Comparison of ENCODE assay signal across 8 cellular contexts in the genomic region with DNA sequence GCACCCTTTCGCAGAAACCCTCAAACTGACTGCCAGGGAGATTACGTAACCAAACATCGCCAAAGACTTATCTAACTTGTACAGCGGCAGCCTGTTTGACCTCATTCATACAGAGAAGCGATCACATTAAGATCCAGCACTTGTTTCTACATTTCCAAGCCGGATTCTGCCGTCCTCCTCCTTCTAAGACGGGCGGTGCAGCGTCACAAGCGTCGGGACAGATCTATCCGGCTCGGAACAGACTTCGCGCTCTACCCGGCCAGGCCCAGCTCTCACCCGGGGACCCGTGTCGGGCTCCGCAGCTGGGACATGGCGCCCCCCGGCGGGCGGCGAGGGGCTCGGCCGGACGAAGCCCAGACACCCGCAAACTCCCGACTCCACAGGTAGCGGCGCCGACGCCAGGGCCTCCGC. TPM values are rescaled to one million over a fixed set of nuclear protein-coding genes. Genes with fewer than 3 reads are reported as not detected.
DNase-seq lines count a peak whose midpoint lies in the region; ATAC-seq, FAIRE-seq and TF ChIP-seq lines count a peak whose summit lies in the region.

No MANE protein-coding gene starts in this region.

- no peaks in the 10 kb centered on the region for H3K27me3 ChIP-seq in BJ (ENCODE audit: control insufficient read depth, insufficient read depth, low read length)
- H3K27me3 ChIP-seq in ectodermal cell (ENCODE audit: control insufficient read depth, insufficient read depth, low read length, poor library complexity, severe bottlenecking) = no peaks in the 10 kb centered on the region
- H3K27me3 ChIP-seq in lung (ENCODE audit: control insufficient read depth, insufficient read depth) = no peaks in the 10 kb centered on the region

- intact Hi-C loops in activated CD8-positive, alpha-beta T cell treated with anti-CD3 and anti-CD28 coated beads for 36 hours (cut with micrococcal nuclease) = loop anchor here (2.0 to 5.0 kb wide), 3 partner anchors 35 to 265 kb away; a partner anchor contains a TSS

- H3K9me3 ChIP-seq in ectodermal cell (ENCODE audit: control insufficient read depth, low read length) (no peaks in the 10 kb centered on the region), lung (ENCODE audit: control insufficient read depth in 2 of 2, insufficient read depth in 1 of 2, low read length in 1 of 2) (no peaks in the 10 kb centered on the region)

- ATAC-seq in HG03432 (IDR thresholded peaks at IDR 0.05; ENCODE audit: unreplicated experiment) (peak; percentile 73), lung (ENCODE audit: insufficient read depth, low FRiP score) (peak; percentile 75)
- ATAC-seq in activated CD8-positive, alpha-beta T cell treated with anti-CD3 and anti-CD28 coated beads for 36 hours = peak; percentile 69

- H3K36me3 ChIP-seq in BJ (ENCODE audit: control insufficient read depth, insufficient read depth, low read length) = no peaks in the 10 kb centered on the region
- no peaks in the 10 kb centered on the region for H3K36me3 ChIP-seq in ectodermal cell (ENCODE audit: control insufficient read depth, insufficient read depth, low read length)
- no peaks in the 10 kb centered on the region for H3K36me3 ChIP-seq in lung (ENCODE audit: control insufficient read depth in 2 of 2, insufficient read depth in 2 of 2, low read length in 2 of 2)

- peak overlapping the region; percentile 100 for H3K27ac Mint-ChIP-seq in activated CD8-positive, alpha-beta T cell treated with anti-CD3 and anti-CD28 coated beads for 36 hours

- H3K4me3 ChIP-seq in BJ (ENCODE audit: low read depth, low read length) (peak overlapping the region; percentile 62), ectodermal cell (ENCODE audit: insufficient read depth, low read depth, low read length) (peak overlapping the region; percentile 98), lung (peak overlapping the region; percentile 86)

- DNase-seq in BJ (ENCODE audit: low read depth) = peak; percentile 37
- DNase-seq in GM19239 (ENCODE audit: insufficient read length, low spot score) = peak; percentile 48
- peak; percentile 97 for DNase-seq in NCI-H69 (lab: John Stamatoyannopoulos, UW)
- peak; percentile 88 for DNase-seq in activated CD8-positive, alpha-beta T cell treated with anti-CD3 and anti-CD28 coated beads for 36 hours
- peak; percentile 86 for DNase-seq in lung (ENCODE audit: low spot score)
- DNase-seq in stimulated activated CD4-positive, alpha-beta T cell treated with anti-CD3 and anti-CD28 coated beads, TNF-alpha, amount 100 ng/mL, for 1 hour (ENCODE audit: low read depth in 3 of 3, low spot score in 1 of 3) = peak; percentile 72 to 76 (median 74)

- CTCF ChIA-PET in BJ (lab: Yijun Ruan, JAX) = interaction anchor here (0.6 to 3.2 kb wide), 17 partner anchors 9 to 274 kb away, joined by 3 to 21 read pairs (median 5); a partner anchor contains a TSS
- CTCF ChIA-PET in activated CD8-positive, alpha-beta T cell treated with anti-CD3 and anti-CD28 coated beads for 36 hours (lab: Charles Lee) = interaction anchor here (1.3 to 15.7 kb wide), 16 partner anchors 11 to 288 kb away, joined by 3 to 199 read pairs (median 5); a partner anchor contains a TSS

- no peaks in the 10 kb centered on the region for H3K27me3 Mint-ChIP-seq in activated CD8-positive, alpha-beta T cell treated with anti-CD3 and anti-CD28 coated beads for 36 hours

- WGBS in ectodermal cell, 2 experiments = 0% methylated on average over 36 of the region's 36 CpGs
- 0 to 1% methylated on average over 36 of the region's 36 CpGs for WGBS in lung, 2 donors

- H3K4me3 Mint-ChIP-seq in activated CD8-positive, alpha-beta T cell treated with anti-CD3 and anti-CD28 coated beads for 36 hours = peak overlapping the region; percentile 92

- H3K36me3 Mint-ChIP-seq in activated CD8-positive, alpha-beta T cell treated with anti-CD3 and anti-CD28 coated beads for 36 hours (ENCODE audit: low read depth) = peaks cover 21% of the 10 kb centered on the region

- H3K27ac ChIP-seq in ectodermal cell (ENCODE audit: insufficient read depth, low read depth, low read length, poor library complexity, severe bottlenecking) = peak overlapping the region; percentile 98
- peak overlapping the region; percentile 96 to 99 for H3K27ac ChIP-seq in lung (ENCODE audit: low read depth in 1 of 2, low read length in 1 of 2)

- TF ChIP-seq CTCF in BJ (IDR thresholded peaks at IDR 0.05; ENCODE audit: insufficient read depth, low read depth, low read length) (peak; percentile 80), lung (IDR thresholded peaks at IDR 0.05; ENCODE audit: control extremely low read depth, extremely low read depth) (peak; percentile 63)
- peak; percentile 85 for TF ChIP-seq CTCF in activated CD8-positive, alpha-beta T cell treated with anti-CD3 and anti-CD28 coated beads for 36 hours (IDR thresholded peaks at IDR 0.05)

- H3K4me1 ChIP-seq in ectodermal cell (ENCODE audit: control insufficient read depth, insufficient read depth, low read length) (peaks cover 7% of the 10 kb centered on the region), lung (ENCODE audit: control insufficient read depth in 2 of 2, insufficient read depth in 2 of 2, low read length in 2 of 2) (peaks cover 2 to 3% of the 10 kb centered on the region in 2 donors)

- no peaks in the 10 kb centered on the region for H3K9me3 Mint-ChIP-seq in activated CD8-positive, alpha-beta T cell treated with anti-CD3 and anti-CD28 coated beads for 36 hours

- POLR2A ChIA-PET in BJ (lab: Charles Lee) = interaction anchor here (1.0 kb wide), 1 partner anchor 241 kb away, joined by 3 read pairs; a partner anchor contains a TSS
- POLR2A ChIA-PET in activated CD8-positive, alpha-beta T cell treated with anti-CD3 and anti-CD28 coated beads for 36 hours (lab: Charles Lee) = interaction anchor here (0.6 to 6.2 kb wide), 24 partner anchors 10 to 1194 kb away, joined by 3 to 49 read pairs (median 6); a partner anchor contains a TSS

- H3K4me1 Mint-ChIP-seq in activated CD8-positive, alpha-beta T cell treated with anti-CD3 and anti-CD28 coated beads for 36 hours (ENCODE audit: low read depth) = peaks cover 36% of the 10 kb centered on the region

- FAIRE-seq in GM19239 (lab: Jason Lieb, UNC) = peak; percentile 86

RNA-seq across cellular contexts. Expression of a gene that starts 0.4 kb away (rescaled TPM):
- 100 and 107 TPM in 2 replicates for polyA plus RNA-seq in BJ (2011; rRNA removed)
- polyA minus RNA-seq in BJ (2011; rRNA and poly(A)+ RNA removed) = 35.3 and 46.2 TPM in 2 replicates
- total RNA-seq in activated CD8-positive, alpha-beta T cell treated with anti-CD3 and anti-CD28 coated beads for 36 hours = 100 to 1,000 TPM; 242 to 271 TPM
- polyA plus RNA-seq in ectodermal cell (2013, experiment 1 of 4) = 326 TPM
- 354 TPM for polyA plus RNA-seq in ectodermal cell (2013, experiment 2 of 4)
- 303 TPM for polyA plus RNA-seq in ectodermal cell (2013, experiment 3 of 4)
- 320 TPM for polyA plus RNA-seq in ectodermal cell (2013, experiment 4 of 4)
- 100 to 1,000 TPM; 106 to 202 TPM for total RNA-seq in lung
- polyA plus RNA-seq in lung = 100 to 1,000 TPM in 1 of 2 donors, 10 to 100 TPM in 1; 81.0 to 117 TPM

RNA-seq across cellular contexts. Expression of a gene that starts 37.8 kb away (rescaled TPM):
- polyA plus RNA-seq in BJ (2011; rRNA removed) (2.5 and 4.3 TPM in 2 replicates), lung (1 to 10 TPM; 7.9 to 8.8 TPM)
- 3.0 and 5.7 TPM in 2 replicates for polyA minus RNA-seq in BJ (2011; rRNA and poly(A)+ RNA removed)
- total RNA-seq in activated CD8-positive, alpha-beta T cell treated with anti-CD3 and anti-CD28 coated beads for 36 hours = 10 to 100 TPM; 20.5 to 21.0 TPM
- 23.2 TPM for polyA plus RNA-seq in ectodermal cell (2013, experiment 1 of 4)
- polyA plus RNA-seq in ectodermal cell (2013, experiment 2 of 4) = 27.1 TPM
- polyA plus RNA-seq in ectodermal cell (2013, experiment 3 of 4) = 19.5 TPM
- polyA plus RNA-seq in ectodermal cell (2013, experiment 4 of 4) = 24.1 TPM
- 10 to 100 TPM; 22.5 to 48.9 TPM for total RNA-seq in lung

RNA-seq across cellular contexts. Expression of a gene that starts 51.0 kb away (rescaled TPM):
- 3,555 and 5,521 TPM in 2 replicates for polyA plus RNA-seq in BJ (2011; rRNA removed)
- polyA minus RNA-seq in BJ (2011; rRNA and poly(A)+ RNA removed) = 337 and 436 TPM in 2 replicates
- 1,000 to 10,000 TPM; 2,824 to 2,882 TPM for total RNA-seq in activated CD8-positive, alpha-beta T cell treated with anti-CD3 and anti-CD28 coated beads for 36 hours
- polyA plus RNA-seq in ectodermal cell (2013, experiment 1 of 4) = 2,333 TPM
- polyA plus RNA-seq in ectodermal cell (2013, experiment 2 of 4) = 2,154 TPM
- 2,166 TPM for polyA plus RNA-seq in ectodermal cell (2013, experiment 3 of 4)
- 2,374 TPM for polyA plus RNA-seq in ectodermal cell (2013, experiment 4 of 4)
- 1,000 to 10,000 TPM; 1,416 to 1,610 TPM for total RNA-seq in lung
- 1,000 to 10,000 TPM; 3,319 to 5,113 TPM for polyA plus RNA-seq in lung

Comparison
In these comparisons a context has a peak if more than half of its experiments do, and no peak if none do; other contexts are left out.
1. Peak in every context shown above with its lines: DNase-seq, ATAC-seq, H3K4me3 ChIP-seq and H3K27ac ChIP-seq.
2. DNase-seq: peak in every context shown above with its lines; median percentile 97 in NCI-H69; 88 in activated CD8-positive, alpha-beta T cell treated with anti-CD3 and anti-CD28 coated beads for 36 hours; 86 in lung; 74 in stimulated activated CD4-positive, alpha-beta T cell treated with anti-CD3 and anti-CD28 coated beads, TNF-alpha, amount 100 ng/mL, for 1 hour; 48 in GM19239; 37 in BJ.